In genomic region chr3:182723596-182723995, GRCh38 we compare ENCODE assay signal across 27 cellular contexts.
"Had no signal": no experiment of that assay in that cellular context is flagged by ENCODE, and none has a peak within 500 bp of the region (broad histone marks: within the 10 kb centered on the region; RNA-seq: fewer than 3 reads in every experiment).

No MANE protein-coding gene starts in this region.

- DNase-seq: activated CD4-positive, alpha-beta T cell treated with anti-CD3 and anti-CD28 coated beads for 4 hours; activated CD8-positive, alpha-beta memory T cell treated with anti-CD3 and anti-CD28 coated beads, Interleukin-2, amount 50 U/mL, for 4 hours; activated CD8-positive, alpha-beta T cell treated with anti-CD3 and anti-CD28 coated beads for 36 hours; activated naive CD4-positive, alpha-beta T cell treated with anti-CD3 and anti-CD28 coated beads, Interleukin-2, amount 50 U/mL, for 16 hours; activated naive CD8-positive, alpha-beta T cell treated with anti-CD3 and anti-CD28 coated beads, Interleukin-2, amount 50 U/mL, for 24 hours; activated T-cell treated with anti-CD3 and anti-CD28 coated beads, Interleukin-2, amount 50 U/mL, for 72 hours; amniotic stem cell; body of pancreas; central memory CD4-positive, alpha-beta T cell; MM.1S; NCI-H1105; NCI-H1436; NCI-H1694 treated with DMSO at 0.1 percent for 48 hours; NCI-H2029 treated with DMSO at 0.1 percent for 48 hours; NCI-H510A treated with DMSO at 0.1 percent for 48 hours; NCI-H69; NK-92 treated with Interleukin-12 subunit alpha and Interleukin-12 subunit beta, amount 100 ng/mL, for 24 hours; OCI-M1; Right ventricle myocardium superior; SJCRH30; SK-N-SH; T-helper 1 cell had no signal

- H3K36me3 ChIP-seq: ascending aorta, SJCRH30 had no signal

- ATAC-seq: activated CD8-positive, alpha-beta T cell treated with anti-CD3 and anti-CD28 coated beads for 36 hours; activated T-cell treated with anti-CD3 and anti-CD28 coated beads, Interleukin-2, amount 50 U/mL, for 72 hours; body of pancreas; Panc1 had no signal

- H3K27ac Mint-ChIP-seq: activated CD8-positive, alpha-beta T cell treated with anti-CD3 and anti-CD28 coated beads for 36 hours; activated naive CD8-positive, alpha-beta T cell treated with anti-CD3 and anti-CD28 coated beads, Interleukin-2, amount 50 U/mL, for 24 hours; activated T-cell treated with anti-CD3 and anti-CD28 coated beads, Interleukin-2, amount 50 U/mL, for 72 hours had no signal

- H3K9me3 Mint-ChIP-seq: activated CD8-positive, alpha-beta T cell treated with anti-CD3 and anti-CD28 coated beads for 36 hours; activated naive CD8-positive, alpha-beta T cell treated with anti-CD3 and anti-CD28 coated beads, Interleukin-2, amount 50 U/mL, for 24 hours; activated T-cell treated with anti-CD3 and anti-CD28 coated beads, Interleukin-2, amount 50 U/mL, for 72 hours had no signal

- H3K9ac ChIP-seq: SK-N-SH had no signal

- FAIRE-seq: bronchial epithelial cell had no signal

- H3K27ac ChIP-seq: ascending aorta, body of pancreas, RWPE1, SJCRH30, VCaP had no signal

- H3K4me1 ChIP-seq: ascending aorta, body of pancreas, SJCRH30 had no signal

- H3K4me3 ChIP-seq: ascending aorta, body of pancreas, SJCRH30 had no signal

- H3K4me2 ChIP-seq: SK-N-SH had no signal

- H3K9me3 ChIP-seq: ascending aorta, body of pancreas, SJCRH30, SK-N-SH had no signal

- H3K4me1 Mint-ChIP-seq: activated naive CD8-positive, alpha-beta T cell treated with anti-CD3 and anti-CD28 coated beads, Interleukin-2, amount 50 U/mL, for 24 hours had no signal

- H3K27me3 ChIP-seq: ascending aorta, body of pancreas, SJCRH30 had no signal

- H3K4me3 Mint-ChIP-seq: activated CD8-positive, alpha-beta T cell treated with anti-CD3 and anti-CD28 coated beads for 36 hours; activated naive CD8-positive, alpha-beta T cell treated with anti-CD3 and anti-CD28 coated beads, Interleukin-2, amount 50 U/mL, for 24 hours; activated T-cell treated with anti-CD3 and anti-CD28 coated beads, Interleukin-2, amount 50 U/mL, for 72 hours had no signal
